10 cellular contexts compared by ENCODE assay signal in genomic region chr9:131361202-131361833, GRCh38. TPM values are rescaled to one million over a fixed set of nuclear protein-coding genes. Genes with fewer than 3 reads are reported as not detected.
DNase-seq lines count a peak whose midpoint lies in the region; ATAC-seq and TF ChIP-seq lines count a peak whose summit lies in the region.
"Had no signal": no experiment of that assay in that cellular context is flagged by ENCODE, and none has a peak within 500 bp of the region (broad histone marks: within the 10 kb centered on the region; RNA-seq: fewer than 3 reads in every experiment).

No MANE protein-coding gene starts in this region.

- no peak for TF ChIP-seq POLR2A in uterus (IDR thresholded peaks at IDR 0.05)

- H3K9ac ChIP-seq in BLaER1: no peak overlapping the region

- H3K36me3 ChIP-seq in BLaER1: no peaks in the 10 kb centered on the region
- H3K36me3 ChIP-seq in uterus: no peaks in the 10 kb centered on the region
- H3K36me3 ChIP-seq: cardiac muscle cell had no signal

- H3K9me3 ChIP-seq in BLaER1: no peaks in the 10 kb centered on the region
- H3K9me3 ChIP-seq in uterus: no peaks in the 10 kb centered on the region

- H3K4me2 ChIP-seq in BLaER1: peak overlapping the region; percentile 49

- intact Hi-C loops in uterus (cut with DNase I; ENCODE audit: low total_unique reads): no loop called here

- no peak for TF ChIP-seq CTCF in uterus (IDR thresholded peaks at IDR 0.05)

- H3K9me3 Mint-ChIP-seq in activated naive CD4-positive, alpha-beta T cell treated with anti-CD3 and anti-CD28 coated beads, Interleukin-2, amount 50 U/mL, for 72 hours: no peaks in the 10 kb centered on the region

- no peaks in the 10 kb centered on the region for H4K20me1 ChIP-seq in BLaER1

- H3K27ac ChIP-seq in BLaER1: no peak overlapping the region
- no peak overlapping the region for H3K27ac ChIP-seq in uterus
- H3K27ac ChIP-seq: cardiac muscle cell had no signal

- peak overlapping the region; percentile 56 to 89 for H3K27ac Mint-ChIP-seq in activated naive CD4-positive, alpha-beta T cell treated with anti-CD3 and anti-CD28 coated beads, Interleukin-2, amount 50 U/mL, for 72 hours

- H3K36me3 Mint-ChIP-seq in activated naive CD4-positive, alpha-beta T cell treated with anti-CD3 and anti-CD28 coated beads, Interleukin-2, amount 50 U/mL, for 72 hours: no peaks in the 10 kb centered on the region

- H3K4me3 ChIP-seq in BLaER1 (no peak overlapping the region), uterus (no peak overlapping the region)
- H3K4me3 ChIP-seq in Jurkat, Clone E6-1 (ENCODE audit: low read length): no peak overlapping the region
- H3K4me3 ChIP-seq: cardiac muscle cell had no signal

- H3K4me1 ChIP-seq in BLaER1: peaks cover 31% of the 10 kb centered on the region
- no peaks in the 10 kb centered on the region for H3K4me1 ChIP-seq in uterus

- ATAC-seq in activated naive CD4-positive, alpha-beta T cell treated with anti-CD3 and anti-CD28 coated beads, Interleukin-2, amount 50 U/mL, for 72 hours: peak; percentile 18 to 51
- no peak for ATAC-seq in GM18502 (IDR thresholded peaks at IDR 0.05; ENCODE audit: poor library complexity, unreplicated experiment)
- ATAC-seq: Panc1 had no signal

- DNase-seq in Jurkat, Clone E6-1 (ENCODE audit: low read depth, low spot score): peak; percentile 22
- DNase-seq in activated naive CD4-positive, alpha-beta T cell treated with anti-CD3 and anti-CD28 coated beads, Interleukin-2, amount 50 U/mL, for 72 hours (ENCODE audit: low spot score in 2 of 2): peak in 1 of 2 donors; percentile 26
- DNase-seq in medulla oblongata (ENCODE audit: extremely low spot score): peak; percentile 29
- no peak for DNase-seq in NCI-H1436 treated with DMSO at 0.1 percent for 48 hours (lab: John Stamatoyannopoulos, UW)
- no peak for DNase-seq in AG08395 (ENCODE audit: low spot score)
- DNase-seq in uterus: no peak

- H3K27me3 ChIP-seq in BLaER1: no peaks in the 10 kb centered on the region
- H3K27me3 ChIP-seq in uterus: no peaks in the 10 kb centered on the region
- H3K27me3 ChIP-seq: cardiac muscle cell had no signal

RNA-seq across cellular contexts. Expression of gene PRRC2B, which starts 32.6 kb away (rescaled TPM):
- polyA plus RNA-seq in Jurkat, Clone E6-1 (2012; ENCODE audit: insufficient read depth, insufficient read length): 68.8 TPM
- 100 to 1,000 TPM; 138 to 160 TPM for total RNA-seq in activated naive CD4-positive, alpha-beta T cell treated with anti-CD3 and anti-CD28 coated beads, Interleukin-2, amount 50 U/mL, for 72 hours
- 100 to 1,000 TPM in 3 of 4 donors, 10 to 100 TPM in 1; 81.5 to 297 (median 133) TPM for total RNA-seq in uterus

Comparison
In these comparisons a context has a peak if more than half of its experiments do, and no peak if none do; other contexts are left out.
1. DNase-seq: peak in Jurkat, Clone E6-1 (single experiment) and medulla oblongata (single experiment); none in NCI-H1436 treated with DMSO at 0.1 percent for 48 hours (single experiment), AG08395 (single experiment) and uterus (0 of 2).